8 cellular contexts compared by ENCODE assay signal in genomic region chr12:92928431-92928961, GRCh38. TPM values are rescaled to one million over a fixed set of nuclear protein-coding genes. Genes with fewer than 3 reads are reported as not detected.
DNase-seq lines count a peak whose midpoint lies in the region; ATAC-seq, FAIRE-seq and TF ChIP-seq lines count a peak whose summit lies in the region.

No MANE protein-coding gene starts in this region.

- no peaks in the 10 kb centered on the region for H3K9me3 Mint-ChIP-seq in activated naive CD8-positive, alpha-beta T cell (ENCODE audit: low read depth)

- no peak for TF ChIP-seq CTCF in GM10266 (IDR thresholded peaks at IDR 0.05; ENCODE audit: control insufficient read depth, insufficient read depth, low read depth, missing control alignments)
- TF ChIP-seq CTCF in left ventricle myocardium inferior (IDR thresholded peaks at IDR 0.05; ENCODE audit: borderline replicate concordance), result no peak

- intact Hi-C loops in left ventricle myocardium inferior (cut with micrococcal nuclease), result no loop called here

- peak overlapping the region; percentile 99 for H3K27ac Mint-ChIP-seq in activated naive CD8-positive, alpha-beta T cell

- H3K27me3 ChIP-seq in left ventricle myocardium inferior (ENCODE audit: low read depth), result no peaks in the 10 kb centered on the region
- no peaks in the 10 kb centered on the region for H3K27me3 ChIP-seq in rectal smooth muscle tissue (ENCODE audit: control insufficient read depth, insufficient read depth, low read length)

- H3K36me3 ChIP-seq in left ventricle myocardium inferior (no peaks in the 10 kb centered on the region), rectal smooth muscle tissue (ENCODE audit: control insufficient read depth, insufficient read depth, low read length) (no peaks in the 10 kb centered on the region)

- peak overlapping the region; percentile 76 for H3K9ac ChIP-seq in rectal smooth muscle tissue (ENCODE audit: low read length)

- peak; percentile 13 for ATAC-seq in HG02763 (IDR thresholded peaks at IDR 0.05; ENCODE audit: unreplicated experiment)

- H3K4me3 ChIP-seq in left ventricle myocardium inferior (peak overlapping the region; percentile 90), rectal smooth muscle tissue (ENCODE audit: low read length) (peak overlapping the region; percentile 80)

- H3K4me3 Mint-ChIP-seq in activated naive CD8-positive, alpha-beta T cell, result peak overlapping the region; percentile 92

- no peaks in the 10 kb centered on the region for H3K27me3 Mint-ChIP-seq in activated naive CD8-positive, alpha-beta T cell

- no peak for FAIRE-seq in urothelium cell line (lab: Jason Lieb, UNC)

- H3K4me1 ChIP-seq in left ventricle myocardium inferior (peaks cover 56% of the 10 kb centered on the region), rectal smooth muscle tissue (ENCODE audit: control insufficient read depth, insufficient read depth, low read length) (peaks cover 15% of the 10 kb centered on the region)

- H3K9me3 ChIP-seq in left ventricle myocardium inferior (replicated peaks), result no peaks in the 10 kb centered on the region

- peak overlapping the region; percentile 99 for H3K27ac ChIP-seq in left ventricle myocardium inferior (replicated peaks)
- peak overlapping the region; percentile 95 for H3K27ac ChIP-seq in rectal smooth muscle tissue (ENCODE audit: low read depth, low read length)

- peak; percentile 58 for DNase-seq in GM10266 (ENCODE audit: extremely low spot score)
- peak; percentile 56 for DNase-seq in RKO (ENCODE audit: low spot score)
- DNase-seq in left ventricle myocardium inferior, result peak; percentile 50
- peak; percentile 25 for DNase-seq in urothelium cell line (ENCODE audit: low spot score)
- no peak for DNase-seq in GOT3 (lab: John Stamatoyannopoulos, UW)

- peaks cover 46% of the 10 kb centered on the region for H3K4me1 Mint-ChIP-seq in activated naive CD8-positive, alpha-beta T cell (ENCODE audit: low read depth)

- H3K36me3 Mint-ChIP-seq in activated naive CD8-positive, alpha-beta T cell, result peaks cover 8% of the 10 kb centered on the region

RNA-seq across cellular contexts. Expression of gene EEA1, which starts 0.6 kb away (rescaled TPM):
- 23.9 TPM for total RNA-seq in left ventricle myocardium inferior
